1 cellular context compared by ENCODE assay signal in genomic region chr5:65087154-65087553, GRCh38.
TF ChIP-seq lines count a peak whose summit lies in the region.

No MANE protein-coding gene starts in this region.

TF ChIP-seq in K562, 482 proteins besides CTCF, POLR2A, EP300 and RAD21 (continued from another document):
- TF ChIP-seq LARP7 (IDR thresholded peaks at IDR 0.05) (no peak), RFX7 (CRISPR knock-in tag; IDR thresholded peaks at IDR 0.05) (no peak), ZNF507 (tag; conservative IDR thresholded peaks at IDR 0.05) (no peak), CAMTA2 (CRISPR knock-in tag; conservative IDR thresholded peaks at IDR 0.05) (no peak), AFF1 (IDR thresholded peaks at IDR 0.05; ENCODE audit: low read depth in 1 of 2, partially characterized antibody in 2 of 2) (no peak), BHLHE40 (IDR thresholded peaks at IDR 0.05; ENCODE audit: low read length) (peak; percentile 55), MEF2A (IDR thresholded peaks at IDR 0.05; ENCODE audit: control insufficient read depth, low read depth, low read length) (no peak), NCOA2 (IDR thresholded peaks at IDR 0.05; ENCODE audit: partially characterized antibody in 2 of 2) (no peak), RBM34 (IDR thresholded peaks at IDR 0.05; ENCODE audit: borderline replicate concordance, insufficient read depth, low read length) (no peak), ILK (tag; IDR thresholded peaks at IDR 0.05; ENCODE audit: borderline replicate concordance, low read depth) (no peak), CEBPG (CRISPR knock-in tag; IDR thresholded peaks at IDR 0.05) (no peak), CEBPG (tag; conservative IDR thresholded peaks at IDR 0.05 in 1 of 2, IDR thresholded peaks at IDR 0.05 in 1 of 2) (no peak), POLR2AphosphoS5 (IDR thresholded peaks at IDR 0.05; ENCODE audit: control insufficient read depth, insufficient read depth, low read depth, low read length) (no peak), ZNF316 (IDR thresholded peaks at IDR 0.05) (peak; percentile 49; the same call in 1 of the 2 replicates), CBFA2T3 (IDR thresholded peaks at IDR 0.05) (no peak), ETV6 (IDR thresholded peaks at IDR 0.05; ENCODE audit: borderline replicate concordance in 1 of 2, low read depth in 2 of 2, low read length in 1 of 2) (no peak), ETV6 (CRISPR knock-in tag; IDR thresholded peaks at IDR 0.05; ENCODE audit: borderline replicate concordance) (no peak), THRAP3 (IDR thresholded peaks at IDR 0.05; ENCODE audit: borderline replicate concordance) (no peak), PTBP1 (IDR thresholded peaks at IDR 0.05; ENCODE audit: low read depth, low read length) (no peak), USF2 (CRISPR knock-in tag; IDR thresholded peaks at IDR 0.05) (peak; percentile 26; the same call in 1 of the 2 replicates), C11orf30 (IDR thresholded peaks at IDR 0.05; ENCODE audit: low read depth) (peak; percentile 10; the same call in 1 of the 2 replicates), ZKSCAN1 (IDR thresholded peaks at IDR 0.05; ENCODE audit: low read depth, low read length) (no peak), MAFG (tag; conservative IDR thresholded peaks at IDR 0.05) (peak; percentile 58), NFE2L1 (tag; IDR thresholded peaks at IDR 0.05; ENCODE audit: borderline replicate concordance, low read depth) (no peak)
- TF ChIP-seq, protein P1, sequence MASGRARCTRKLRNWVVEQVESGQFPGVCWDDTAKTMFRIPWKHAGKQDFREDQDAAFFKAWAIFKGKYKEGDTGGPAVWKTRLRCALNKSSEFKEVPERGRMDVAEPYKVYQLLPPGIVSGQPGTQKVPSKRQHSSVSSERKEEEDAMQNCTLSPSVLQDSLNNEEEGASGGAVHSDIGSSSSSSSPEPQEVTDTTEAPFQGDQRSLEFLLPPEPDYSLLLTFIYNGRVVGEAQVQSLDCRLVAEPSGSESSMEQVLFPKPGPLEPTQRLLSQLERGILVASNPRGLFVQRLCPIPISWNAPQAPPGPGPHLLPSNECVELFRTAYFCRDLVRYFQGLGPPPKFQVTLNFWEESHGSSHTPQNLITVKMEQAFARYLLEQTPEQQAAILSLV (tag; IDR thresholded peaks at IDR 0.05) = no peak
- TF ChIP-seq, protein P2, sequence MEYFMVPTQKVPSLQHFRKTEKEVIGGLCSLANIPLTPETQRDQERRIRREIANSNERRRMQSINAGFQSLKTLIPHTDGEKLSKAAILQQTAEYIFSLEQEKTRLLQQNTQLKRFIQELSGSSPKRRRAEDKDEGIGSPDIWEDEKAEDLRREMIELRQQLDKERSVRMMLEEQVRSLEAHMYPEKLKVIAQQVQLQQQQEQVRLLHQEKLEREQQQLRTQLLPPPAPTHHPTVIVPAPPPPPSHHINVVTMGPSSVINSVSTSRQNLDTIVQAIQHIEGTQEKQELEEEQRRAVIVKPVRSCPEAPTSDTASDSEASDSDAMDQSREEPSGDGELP (CRISPR knock-in tag; IDR thresholded peaks at IDR 0.05; ENCODE audit: borderline replicate concordance) = no peak
